ENCODE assay signal across 31 cellular contexts in genomic region chr1:4430406-4431404, GRCh38.
"Had no signal": no experiment of that assay in that cellular context is flagged by ENCODE, and none has a peak within 500 bp of the region (broad histone marks: within the 10 kb centered on the region; RNA-seq: fewer than 3 reads in every experiment).

No MANE protein-coding gene starts in this region.

- H3K4me1 ChIP-seq: SJCRH30 had no signal

- DNase-seq: activated CD4-positive, alpha-beta T cell treated with anti-CD3 and anti-CD28 coated beads, Interleukin-2, amount 10 ng/mL, durations not matched to agents 24 days and 14 days; activated CD4-positive, alpha-beta T cell treated with anti-CD3 and anti-CD28 coated beads, Interleukin-2, amount 50 U/mL, for 4 hours; activated CD8-positive, alpha-beta T cell treated with anti-CD3 and anti-CD28 coated beads for 36 hours; activated effector memory CD4-positive, alpha-beta T cell treated with anti-CD3 and anti-CD28 coated beads, Interleukin-2, amount 50 U/mL, for 16 hours; activated naive CD4-positive, alpha-beta T cell; activated naive CD4-positive, alpha-beta T cell treated with anti-CD3 and anti-CD28 coated beads, Interleukin-2, amount 50 U/mL, for 16 hours; activated naive CD8-positive, alpha-beta T cell treated with anti-CD3 and anti-CD28 coated beads for 36 hours; activated T-cell treated with anti-CD3 and anti-CD28 coated beads, Interleukin-2, amount 50 U/mL, for 1 hour; activated T-cell treated with anti-CD3 and anti-CD28 coated beads, Interleukin-2, amount 50 U/mL, for 72 hours; amniotic stem cell; aorta; brain microvascular endothelial cell; Kasumi-1; KG1; MG63; NCI-H1048; NCI-H1105 treated with DMSO at 0.1 percent for 48 hours; NCI-H1436; NCI-H1694; NCI-H1930; NCI-H2081 treated with DMSO at 0.1 percent for 48 hours; NCI-H345; NCI-H526; NCI-H748 treated with DMSO at 0.1 percent for 48 hours; NK-92 treated with Interleukin-12 subunit alpha and Interleukin-12 subunit beta, amount 100 ng/mL, for 24 hours; PC-9; SHP77; SJCRH30 had no signal

- ATAC-seq: activated CD8-positive, alpha-beta T cell treated with anti-CD3 and anti-CD28 coated beads for 36 hours; activated T-cell treated with anti-CD3 and anti-CD28 coated beads, Interleukin-2, amount 50 U/mL, for 72 hours; activated T-helper 17 cell treated with anti-CD3 and anti-CD28 coated beads, Interleukin-2, amount 50 U/mL, for 72 hours had no signal

- H3K4me2 ChIP-seq: PC-9 had no signal

- H3K4me3 ChIP-seq: MG63, PC-9, SJCRH30, SK-N-MC had no signal

- H3K27me3 ChIP-seq: brain microvascular endothelial cell, MG63 had no signal

- H3K9me3 ChIP-seq: MG63, SJCRH30 had no signal

- H2AFZ ChIP-seq: PC-9 had no signal

- H3K36me3 ChIP-seq: brain microvascular endothelial cell, MG63, SJCRH30 had no signal

- H3K27ac ChIP-seq: brain microvascular endothelial cell, PC-9, RWPE1, SJCRH30, SK-N-MC had no signal
